Comparison of ENCODE assay signal across 21 cellular contexts in genomic region chr3:27521872-27522265, GRCh38. TPM values are rescaled to one million over a fixed set of nuclear protein-coding genes. Genes with fewer than 3 reads are reported as not detected.
DNase-seq lines count a peak whose midpoint lies in the region; ATAC-seq, FAIRE-seq and TF ChIP-seq lines count a peak whose summit lies in the region.
"Had no signal": no experiment of that assay in that cellular context is flagged by ENCODE, and none has a peak within 500 bp of the region (broad histone marks: within the 10 kb centered on the region; RNA-seq: fewer than 3 reads in every experiment).

No MANE protein-coding gene starts in this region.

- no peaks in the 10 kb centered on the region for H4K20me1 ChIP-seq in keratinocyte (ENCODE audit: control insufficient read depth, extremely low read depth, insufficient read depth, low read length)

- TF ChIP-seq CTCF in HFFc6 (IDR thresholded peaks at IDR 0.05) (no peak), keratinocyte (optimal IDR thresholded peaks at IDR 0.05 in 1 of 3, IDR thresholded peaks at IDR 0.05 in 1 of 3, conservative IDR thresholded peaks at IDR 0.05 in 1 of 3; ENCODE audit: extremely low read depth in 1 of 3, insufficient read depth in 2 of 3, low read length in 3 of 3) (no peak)

- no peak overlapping the region for H3K4me2 ChIP-seq in keratinocyte (ENCODE audit: control insufficient read depth, extremely low read depth, insufficient read depth, low read depth, low read length)

- H3K4me1 ChIP-seq in SJSA1 (replicated peaks), result peaks cover 23% of the 10 kb centered on the region
- peaks cover 25% of the 10 kb centered on the region for H3K4me1 ChIP-seq in keratinocyte (ENCODE audit: control insufficient read depth, extremely low read depth, insufficient read depth, low read length)
- H3K4me1 ChIP-seq in stomach smooth muscle (ENCODE audit: control insufficient read depth, insufficient read depth, low read length), result no peaks in the 10 kb centered on the region

- peaks cover 52% of the 10 kb centered on the region for H3K4me1 Mint-ChIP-seq in HFFc6 (ENCODE audit: low read depth)
- H3K4me1 Mint-ChIP-seq: activated naive CD8-positive, alpha-beta T cell treated with anti-CD3 and anti-CD28 coated beads for 36 hours had no signal

- H3K27ac ChIP-seq in SJSA1 (peak overlapping the region; percentile 32; the same call in 1 of the 2 replicates), keratinocyte (ENCODE audit: control insufficient read depth, insufficient read depth, low read length) (peak overlapping the region; percentile 39), stomach smooth muscle (ENCODE audit: low read length) (peak overlapping the region; percentile 56)
- H3K27ac ChIP-seq: neutrophil had no signal

- H3K79me2 ChIP-seq in keratinocyte (ENCODE audit: control insufficient read depth, insufficient read depth, low read length), result no peaks in the 10 kb centered on the region

- FAIRE-seq in keratinocyte (lab: Jason Lieb, UNC), result peak; percentile 23
- FAIRE-seq: GM18507, small intestine had no signal

- H2AFZ ChIP-seq in keratinocyte (ENCODE audit: control insufficient read depth, low read length), result no peak overlapping the region

- peak overlapping the region; percentile 92 for H3K27ac Mint-ChIP-seq in HFFc6
- H3K27ac Mint-ChIP-seq: activated CD8-positive, alpha-beta T cell treated with anti-CD3 and anti-CD28 coated beads for 36 hours; activated naive CD8-positive, alpha-beta T cell treated with anti-CD3 and anti-CD28 coated beads for 36 hours; activated T-cell treated with anti-CD3 and anti-CD28 coated beads, Interleukin-2, amount 50 U/mL, for 72 hours; CD4-positive, alpha-beta T cell; type B pancreatic cell had no signal

- H3K9me3 Mint-ChIP-seq in HFFc6, result no peaks in the 10 kb centered on the region
- H3K9me3 Mint-ChIP-seq: activated CD8-positive, alpha-beta T cell treated with anti-CD3 and anti-CD28 coated beads for 36 hours; activated naive CD8-positive, alpha-beta T cell treated with anti-CD3 and anti-CD28 coated beads for 36 hours; activated T-cell treated with anti-CD3 and anti-CD28 coated beads, Interleukin-2, amount 50 U/mL, for 72 hours; CD4-positive, alpha-beta T cell; type B pancreatic cell had no signal

- H3K9ac ChIP-seq in keratinocyte (ENCODE audit: control insufficient read depth, extremely low read depth, insufficient read depth, low read length) (no peak overlapping the region), stomach smooth muscle (ENCODE audit: low read length in 2 of 2) (no peak overlapping the region)

- H3K9me1 ChIP-seq in keratinocyte (ENCODE audit: control insufficient read depth, extremely low read depth, insufficient read depth, low read length), result no peaks in the 10 kb centered on the region

- no peaks in the 10 kb centered on the region for H3K36me3 ChIP-seq in SJSA1
- no peaks in the 10 kb centered on the region for H3K36me3 ChIP-seq in keratinocyte (ENCODE audit: control insufficient read depth in 2 of 2, extremely low read depth in 1 of 2, insufficient read depth in 2 of 2, low read length in 2 of 2)
- H3K36me3 ChIP-seq in stomach smooth muscle (ENCODE audit: control insufficient read depth in 2 of 2, insufficient read depth in 2 of 2, low read length in 2 of 2), result no peaks in the 10 kb centered on the region
- H3K36me3 ChIP-seq: neutrophil had no signal

- H3K9me3 ChIP-seq in SJSA1 (replicated peaks), result no peaks in the 10 kb centered on the region
- H3K9me3 ChIP-seq in keratinocyte (ENCODE audit: control insufficient read depth, low read depth, low read length), result no peaks in the 10 kb centered on the region
- no peaks in the 10 kb centered on the region for H3K9me3 ChIP-seq in stomach smooth muscle (ENCODE audit: control insufficient read depth in 2 of 2, low read length in 2 of 2)
- H3K9me3 ChIP-seq: neutrophil had no signal

- peak overlapping the region; percentile 3; the same call in 1 of the 2 replicates for H3K4me3 Mint-ChIP-seq in HFFc6
- H3K4me3 Mint-ChIP-seq: activated CD8-positive, alpha-beta T cell treated with anti-CD3 and anti-CD28 coated beads for 36 hours; activated naive CD8-positive, alpha-beta T cell treated with anti-CD3 and anti-CD28 coated beads for 36 hours; activated T-cell treated with anti-CD3 and anti-CD28 coated beads, Interleukin-2, amount 50 U/mL, for 72 hours; CD4-positive, alpha-beta T cell; type B pancreatic cell had no signal

- H3K27me3 Mint-ChIP-seq in HFFc6 (ENCODE audit: insufficient read depth), result no peaks in the 10 kb centered on the region; the same call in 1 of the 2 replicates
- H3K27me3 Mint-ChIP-seq: activated CD8-positive, alpha-beta T cell treated with anti-CD3 and anti-CD28 coated beads for 36 hours; activated naive CD8-positive, alpha-beta T cell treated with anti-CD3 and anti-CD28 coated beads for 36 hours; CD4-positive, alpha-beta T cell; type B pancreatic cell had no signal

- dilution Hi-C loops in keratinocyte (cut with MboI; ENCODE audit: extremely low pct_ligation_motif_present, low sequenced_read_pairs), result no loop called here

- H3K4me3 ChIP-seq in SJSA1 (no peak overlapping the region), keratinocyte (ENCODE audit: control insufficient read depth in 2 of 3, extremely low read depth in 1 of 3, insufficient read depth in 2 of 3, low read depth in 1 of 3, low read length in 3 of 3) (no peak overlapping the region), stomach smooth muscle (ENCODE audit: low read length in 2 of 2) (no peak overlapping the region)

- no peak for DNase-seq in HFFc6
- DNase-seq in SJSA1 (ENCODE audit: low read depth in 1 of 2, low spot score in 2 of 2), result no peak
- DNase-seq in keratinocyte (ENCODE audit: low read depth, low spot score), result no peak
- DNase-seq in hypothalamus (lab: John Stamatoyannopoulos, UW), result no peak
- DNase-seq in NCI-H2081 treated with DMSO at 0.1 percent for 48 hours (lab: John Stamatoyannopoulos, UW), result no peak
- no peak for DNase-seq in NCI-H1092 (lab: John Stamatoyannopoulos, UW)
- DNase-seq: activated CD8-positive, alpha-beta T cell treated with anti-CD3 and anti-CD28 coated beads for 36 hours; activated naive CD8-positive, alpha-beta T cell treated with anti-CD3 and anti-CD28 coated beads for 36 hours; activated T-cell treated with anti-CD3 and anti-CD28 coated beads, Interleukin-2, amount 50 U/mL, for 72 hours; CD4-positive, alpha-beta T cell; DMS79; effector memory CD4-positive, alpha-beta T cell; foreskin melanocyte; NCI-H2107; T-helper 1 cell had no signal

- ATAC-seq in HG03432 (IDR thresholded peaks at IDR 0.05; ENCODE audit: unreplicated experiment), result no peak
- ATAC-seq: activated CD8-positive, alpha-beta T cell treated with anti-CD3 and anti-CD28 coated beads for 36 hours had no signal

- no peaks in the 10 kb centered on the region for H3K27me3 ChIP-seq in SJSA1 (replicated peaks)
- H3K27me3 ChIP-seq in keratinocyte (ENCODE audit: control insufficient read depth, extremely low read depth, insufficient read depth, low read length), result no peaks in the 10 kb centered on the region
- no peaks in the 10 kb centered on the region for H3K27me3 ChIP-seq in stomach smooth muscle (ENCODE audit: control insufficient read depth in 1 of 2, insufficient read depth in 2 of 2, low read length in 2 of 2)
- H3K27me3 ChIP-seq: neutrophil had no signal

- H3K36me3 Mint-ChIP-seq in HFFc6 (ENCODE audit: low read depth), result no peaks in the 10 kb centered on the region; the same call in 1 of the 2 replicates
- H3K36me3 Mint-ChIP-seq: activated naive CD8-positive, alpha-beta T cell treated with anti-CD3 and anti-CD28 coated beads for 36 hours; type B pancreatic cell had no signal

RNA-seq across cellular contexts. Expression of gene SLC4A7, which starts 37.7 kb away (rescaled TPM):
- 10 to 100 TPM; 42.6 to 58.8 (median 51.7) TPM for total RNA-seq in HFFc6 (2021; fragmentation: NEBNext Ultra II Directional; extraction: Animal tissue kit (Norgen Biotek cat#: 25700))
- total RNA-seq in SJSA1 (2014; rRNA removed; shearing (Covaris generic)), result 41.6 and 76.9 TPM in 2 replicates
- polyA plus RNA-seq in keratinocyte, result 13.6 to 28.5 TPM (median 18.8 TPM) in 3 replicates
- polyA plus RNA-seq in keratinocyte (2011; ENCODE audit: low read depth), result 169 TPM
- polyA plus RNA-seq in keratinocyte (2011; cell fraction: cytosol; rRNA removed), result 3.2 and 7.2 TPM in 2 replicates
- polyA plus RNA-seq in keratinocyte (2011; cell fraction: nucleus; rRNA removed), result 31.2 and 46.6 TPM in 2 replicates
- polyA plus RNA-seq in keratinocyte (2012; ENCODE audit: low replicate concordance), result 18.2 and 22.8 TPM in 2 replicates
- 10.4 to 73.2 TPM (median 35.3 TPM) in 3 replicates for polyA minus RNA-seq in keratinocyte
- 29.9 TPM for polyA minus RNA-seq in keratinocyte (2011; cell fraction: cytosol; rRNA and poly(A)+ RNA removed)
- polyA minus RNA-seq in keratinocyte (2011; cell fraction: nucleus; rRNA and poly(A)+ RNA removed), result 87.9 and 147 TPM in 2 replicates
